Comparison of ENCODE assay signal across 33 cellular contexts in genomic region chr20:22088882-22089281, GRCh38.
DNase-seq lines count a peak whose midpoint lies in the region; ATAC-seq, FAIRE-seq and TF ChIP-seq lines count a peak whose summit lies in the region.
"Had no signal": no experiment of that assay in that cellular context is flagged by ENCODE, and none has a peak within 500 bp of the region (broad histone marks: within the 10 kb centered on the region; RNA-seq: fewer than 3 reads in every experiment).

No MANE protein-coding gene starts in this region.

- H3K36me3 ChIP-seq in HepG2 (replicated peaks in 1 of 2; ENCODE audit: control insufficient read depth in 1 of 2, insufficient read depth in 2 of 2, low read length in 2 of 2) (no peaks in the 10 kb centered on the region), right lobe of liver (no peaks in the 10 kb centered on the region)
- H3K36me3 ChIP-seq: BE2C, BLaER1 had no signal

- peaks cover 42% of the 10 kb centered on the region for H3K9me3 Mint-ChIP-seq in WTC11

- no peak overlapping the region for H2AFZ ChIP-seq in HepG2 (ENCODE audit: low read length)

- BruUV-seq in HepG2 (replicated peaks; lab: Mats Ljungman, UMichigan), result no TSS peak

- no peak for TF ChIP-seq POLR2A in HepG2 (IDR thresholded peaks at IDR 0.05; ENCODE audit: insufficient read depth in 1 of 2, low read depth in 2 of 2, low read length in 2 of 2)
- no peak for TF ChIP-seq POLR2A in right lobe of liver (IDR thresholded peaks at IDR 0.05)

- H3K4me3 Mint-ChIP-seq in WTC11, result no peak overlapping the region
- H3K4me3 Mint-ChIP-seq: B cell; CD14-positive monocyte; CD4-positive, alpha-beta memory T cell; CD4-positive, alpha-beta T cell; CD4-positive, CD25-positive, alpha-beta regulatory T cell; CD8-positive, alpha-beta memory T cell; CD8-positive, alpha-beta T cell had no signal

- POLR2A ChIA-PET in HepG2 (lab: Yijun Ruan, JAX), result no interaction called here
- POLR2A ChIA-PET in WTC11 (lab: Charles Lee), result no interaction called here

- H3K27ac ChIP-seq in HepG2 (ENCODE audit: extremely low read length, insufficient read depth, low read length) (no peak overlapping the region), right lobe of liver (no peak overlapping the region)
- H3K27ac ChIP-seq: 22Rv1; A549; BLaER1; BLaER1 treated with 17β-estradiol and CSF1 and Interleukin-3, amounts not matched to agents 10 nM and 100 nM; C4-2B had no signal

- H3K27me3 ChIP-seq in HepG2 (ENCODE audit: control insufficient read depth in 1 of 2, insufficient read depth in 2 of 2, low read length in 2 of 2) (no peaks in the 10 kb centered on the region), right lobe of liver (no peaks in the 10 kb centered on the region)
- H3K27me3 ChIP-seq: BE2C; BLaER1; BLaER1 treated with 17β-estradiol and CSF1 and Interleukin-3, amounts not matched to agents 10 nM and 100 nM had no signal

- H3K9me3 ChIP-seq in HepG2 (ENCODE audit: low read length) (peaks cover 51% of the 10 kb centered on the region), right lobe of liver (no peaks in the 10 kb centered on the region)
- H3K9me3 ChIP-seq: BE2C, Caco-2 had no signal

- H3K4me3 ChIP-seq in HepG2 (replicated peaks in 1 of 3; ENCODE audit: insufficient read depth in 1 of 3, low read depth in 2 of 3, low read length in 3 of 3), result no peak overlapping the region
- H3K4me3 ChIP-seq in right lobe of liver, result no peak overlapping the region
- H3K4me3 ChIP-seq: A549; BLaER1; BLaER1 treated with 17β-estradiol and CSF1 and Interleukin-3, amounts not matched to agents 10 nM and 100 nM had no signal

- no peak overlapping the region for H3K27ac Mint-ChIP-seq in WTC11
- H3K27ac Mint-ChIP-seq: B cell; CD14-positive monocyte; CD4-positive, alpha-beta memory T cell; CD4-positive, alpha-beta T cell; CD4-positive, CD25-positive, alpha-beta regulatory T cell; CD8-positive, alpha-beta memory T cell; CD8-positive, alpha-beta T cell had no signal

- H3K4me1 ChIP-seq in HepG2 (ENCODE audit: insufficient read depth, low read length), result no peaks in the 10 kb centered on the region
- no peaks in the 10 kb centered on the region for H3K4me1 ChIP-seq in right lobe of liver
- H3K4me1 ChIP-seq: A549; BE2C; BLaER1; BLaER1 treated with 17β-estradiol and CSF1 and Interleukin-3, amounts not matched to agents 10 nM and 100 nM; Caco-2 had no signal

- H4K20me1 ChIP-seq in HepG2 (ENCODE audit: insufficient read depth, low read length), result no peaks in the 10 kb centered on the region
- H4K20me1 ChIP-seq: BLaER1; BLaER1 treated with 17β-estradiol and CSF1 and Interleukin-3, amounts not matched to agents 10 nM and 100 nM had no signal

- TF ChIP-seq CTCF in HepG2 (CRISPR knock-in tag; IDR thresholded peaks at IDR 0.05), result no peak
- no peak for TF ChIP-seq CTCF in right lobe of liver (IDR thresholded peaks at IDR 0.05)
- TF ChIP-seq CTCF in WTC11 (IDR thresholded peaks at IDR 0.05), result no peak

- CTCF ChIA-PET in HepG2 (lab: Yijun Ruan, JAX; ENCODE audit: low intra/inter-chr PET ratio, low total read pairs) (no interaction called here), WTC11 (lab: Charles Lee) (no interaction called here)

- peaks cover 21% of the 10 kb centered on the region for H3K36me3 Mint-ChIP-seq in WTC11
- H3K36me3 Mint-ChIP-seq: CD14-positive monocyte; CD4-positive, alpha-beta memory T cell; CD4-positive, CD25-positive, alpha-beta regulatory T cell; CD8-positive, alpha-beta T cell had no signal

- H3K79me2 ChIP-seq in HepG2 (ENCODE audit: insufficient read depth, low read length), result no peaks in the 10 kb centered on the region

- WGBS in HepG2 (ENCODE audit: low lambda C conversion rate), result 21% methylated on average over 4 of the region's 4 CpGs
- WGBS in right lobe of liver (ENCODE audit: insufficient coverage, low coverage, low lambda C conversion rate, missing lambda C conversion rate), result 63% methylated on average over 4 of the region's 4 CpGs

- no peak for FAIRE-seq in HepG2 (lab: Jason Lieb, UNC)
- FAIRE-seq: A204.1, A549, D721Med had no signal

- DNase-seq in HepG2 (ENCODE audit: low spot score) (no peak), right lobe of liver (no peak), WTC11 (ENCODE audit: low spot score) (no peak)
- DNase-seq: 8988T; ACHN; AML-193; BE2C; C1 segment of cervical spinal cord; Caco-2; Calu3; CD4-positive, alpha-beta memory T cell; CD4-positive, alpha-beta T cell; CD4-positive, CD25-positive, alpha-beta regulatory T cell; CD8-positive, alpha-beta memory T cell; CD8-positive, alpha-beta T cell; COR-L47; DMS 273 treated with DMSO at 0.1 percent for 48 hours; DMS153; DMS53; DMS79; DMS79 treated with DMSO at 0.1 percent for 48 hours; DND-41; EL had no signal

- no peaks in the 10 kb centered on the region for H3K4me1 Mint-ChIP-seq in WTC11
- H3K4me1 Mint-ChIP-seq: B cell; CD14-positive monocyte; CD4-positive, alpha-beta memory T cell; CD4-positive, CD25-positive, alpha-beta regulatory T cell; CD8-positive, alpha-beta memory T cell had no signal

- no peak overlapping the region for H3K4me2 ChIP-seq in HepG2 (ENCODE audit: low read depth, low read length)
- H3K4me2 ChIP-seq: A549; BLaER1; BLaER1 treated with 17β-estradiol and CSF1 and Interleukin-3, amounts not matched to agents 10 nM and 100 nM had no signal

- TF ChIP-seq EP300 in HepG2 (IDR thresholded peaks at IDR 0.05; ENCODE audit: low read depth in 2 of 2, low read length in 2 of 2) (no peak), HepG2 (CRISPR knock-in tag; IDR thresholded peaks at IDR 0.05; ENCODE audit: borderline replicate concordance) (no peak)

- no peak for TF ChIP-seq RAD21 in HepG2 (CRISPR knock-in tag; IDR thresholded peaks at IDR 0.05)

- in situ Hi-C loops in HepG2 (cut with HindIII; ENCODE audit: extremely low pct_ligation_motif_present, low pct_unique_long_range_greater_than_20kb), result no loop called here

- no peak overlapping the region for H3K9ac ChIP-seq in HepG2 (ENCODE audit: insufficient read depth, low read depth, low read length)
- H3K9ac ChIP-seq: BLaER1; BLaER1 treated with 17β-estradiol and CSF1 and Interleukin-3, amounts not matched to agents 10 nM and 100 nM had no signal

- intact Hi-C loops in HepG2 (cut with micrococcal nuclease; ENCODE audit: unreplicated experiment) (no loop called here), right lobe of liver (cut with DNase I) (no loop called here)

- ATAC-seq in HepG2, result no peak
- no peak for ATAC-seq in right lobe of liver
- no peak for ATAC-seq in WTC11
- no peak for ATAC-seq in GM21529 (IDR thresholded peaks at IDR 0.05; ENCODE audit: unreplicated experiment)
- ATAC-seq: A549; CD8-positive, alpha-beta T cell had no signal

- peaks cover 7% of the 10 kb centered on the region for H3K27me3 Mint-ChIP-seq in WTC11 (ENCODE audit: low read depth)
- H3K27me3 Mint-ChIP-seq: B cell; CD4-positive, alpha-beta memory T cell; CD4-positive, alpha-beta T cell; CD4-positive, CD25-positive, alpha-beta regulatory T cell; CD8-positive, alpha-beta memory T cell had no signal

TF ChIP-seq in WTC11, 78 proteins besides CTCF, POLR2A, EP300 and RAD21:
- peak; percentile 78 for TF ChIP-seq ZNF317 (CRISPR knock-in tag; IDR thresholded peaks at IDR 0.05; ENCODE audit: borderline replicate concordance, low read depth)
- no peak for TF ChIP-seq GABPB1 (CRISPR knock-in tag; IDR thresholded peaks at IDR 0.05)

Comparison
In these comparisons a context has a peak if more than half of its experiments do, and no peak if none do; other contexts are left out.
1. Of the 50 proteins assayed by ChIP-seq in both HepG2 and WTC11: peak only in HepG2: none; only in WTC11: none; in both: ZNF317; in neither: 49.